8 cellular contexts compared by ENCODE assay signal in the genomic region with DNA sequence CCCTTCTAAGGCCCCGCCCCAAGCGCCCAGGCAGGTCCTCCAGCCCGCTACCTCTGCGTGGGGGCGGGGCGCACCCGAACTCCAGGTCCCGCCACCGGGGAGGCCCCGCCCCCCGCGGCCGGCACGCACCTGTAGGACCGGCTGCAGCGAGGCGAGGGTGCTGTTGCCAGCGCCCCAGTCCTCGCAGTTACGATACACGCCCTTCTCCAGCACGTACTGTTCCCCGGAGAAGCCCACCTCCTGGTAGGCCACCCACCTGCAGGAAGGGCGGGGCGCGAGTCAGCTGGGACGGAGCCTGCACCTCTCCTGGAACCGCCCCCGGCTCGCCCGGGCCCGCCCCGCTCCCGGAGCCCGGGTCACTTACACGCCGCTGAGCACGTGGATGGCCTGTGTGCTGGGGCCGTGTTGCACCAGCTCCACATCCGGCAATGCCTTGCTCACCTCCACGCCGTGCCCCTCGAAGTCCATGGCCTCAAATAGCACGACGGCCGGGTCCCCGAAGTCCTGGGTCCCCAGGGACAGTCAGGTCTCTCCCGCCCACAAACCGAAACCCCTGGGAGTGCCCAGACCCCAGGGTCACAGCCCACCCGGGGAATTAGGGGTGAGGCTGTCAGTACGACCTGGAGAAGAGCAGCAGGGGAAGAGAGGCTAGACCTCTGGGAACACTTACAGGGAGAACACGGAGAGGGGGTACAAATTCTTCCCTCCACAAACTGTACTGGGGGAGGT. TPM values are rescaled to one million over a fixed set of nuclear protein-coding genes. Genes with fewer than 3 reads are reported as not detected.
DNase-seq lines count a peak whose midpoint lies in the region; ATAC-seq and TF ChIP-seq lines count a peak whose summit lies in the region.

No MANE protein-coding gene starts in this region.

- peak overlapping the region in 1 of 2 donors; percentile 18 for H3K9ac ChIP-seq in duodenal mucosa (ENCODE audit: low read depth in 1 of 2, low read length in 2 of 2)

- ATAC-seq in mucosa of descending colon = peak; percentile 99

- TF ChIP-seq CTCF in HFF-Myc (IDR thresholded peaks at IDR 0.05; ENCODE audit: low read depth, low read length, missing control alignments) = no peak
- no peak for TF ChIP-seq CTCF in mucosa of descending colon (IDR thresholded peaks at IDR 0.05)

- H3K27me3 ChIP-seq in duodenal mucosa (ENCODE audit: control insufficient read depth in 1 of 2, insufficient read depth in 2 of 2, low read length in 2 of 2) = no peaks in the 10 kb centered on the region

- DNase-seq in COLO668 (lab: John Stamatoyannopoulos, UW; ENCODE audit: unreplicated experiment) (peak; percentile 98), HFF-Myc (ENCODE audit: extremely low read depth, low read depth) (no peak), NCI-H2171 (lab: John Stamatoyannopoulos, UW) (peak; percentile 87), mucosa of descending colon (peak; percentile 95 to 97 (median 97)), Kasumi-1 (lab: John Stamatoyannopoulos, UW) (no peak)
- DNase-seq in activated CD4-positive, alpha-beta T cell treated with anti-CD3 and anti-CD28 coated beads, Interleukin-2, amount 50 U/mL, for 24 hours (ENCODE audit: low read depth in 1 of 2, low spot score in 1 of 2) = peak; percentile 63 to 67
- DNase-seq in stimulated activated CD8-positive, alpha-beta memory T cell treated with anti-CD3 and anti-CD28 coated beads, Interleukin-4, amount 100 ng/mL, for 4 hours (ENCODE audit: low read depth in 2 of 2, low spot score in 1 of 2) = peak; percentile 74 to 82

- H3K36me3 ChIP-seq in duodenal mucosa (ENCODE audit: control insufficient read depth in 1 of 2, insufficient read depth in 2 of 2, low read length in 2 of 2) (peaks cover 0 to 3% of the 10 kb centered on the region in 2 donors), mucosa of descending colon (ENCODE audit: low read depth) (no peaks in the 10 kb centered on the region)

- H3K4me3 ChIP-seq in HFF-Myc (replicated peaks; ENCODE audit: low read depth, low read length) = peak overlapping the region; percentile 40
- H3K4me3 ChIP-seq in duodenal mucosa (ENCODE audit: low read depth in 1 of 2, low read length in 2 of 2) = peak overlapping the region; percentile 78 to 87
- no peak overlapping the region for H3K4me3 ChIP-seq in mucosa of descending colon

- intact Hi-C loops in mucosa of descending colon (cut with DNase I, micrococcal nuclease) = no loop called here

- H3K9me3 ChIP-seq in duodenal mucosa (ENCODE audit: control insufficient read depth in 1 of 2, low read length in 2 of 2) = no peaks in the 10 kb centered on the region
- H3K9me3 ChIP-seq in mucosa of descending colon = no peaks in the 10 kb centered on the region

- no peak overlapping the region for H3K27ac ChIP-seq in duodenal mucosa (ENCODE audit: low read depth, low read length)

- H3K4me1 ChIP-seq in duodenal mucosa (ENCODE audit: control insufficient read depth in 1 of 2, insufficient read depth in 2 of 2, low read length in 2 of 2) = peaks cover 6 to 10% of the 10 kb centered on the region in 2 donors
- peaks cover 4% of the 10 kb centered on the region for H3K4me1 ChIP-seq in mucosa of descending colon (ENCODE audit: low read depth)

RNA-seq across cellular contexts. Expression of a gene that starts 17.3 kb away (rescaled TPM):
- 10 to 100 TPM; 19.4 to 27.7 (median 19.6) TPM for total RNA-seq in mucosa of descending colon

RNA-seq across cellular contexts. Expression of a gene that starts 18.9 kb away (rescaled TPM):
- total RNA-seq in mucosa of descending colon = 10 to 100 TPM in 2 of 3 donors, 1 to 10 TPM in 1; 6.9 to 17.8 (median 13.1) TPM

RNA-seq across cellular contexts. Expression of a gene that starts 30.2 kb away (rescaled TPM):
- 10 to 100 TPM; 12.9 to 17.9 (median 16.4) TPM for total RNA-seq in mucosa of descending colon

RNA-seq across cellular contexts. Expression of a gene that starts 35.9 kb away (rescaled TPM):
- 1 to 10 TPM in 1 of 3 donors, under 1 TPM in 1, not detected in 1; 0.19 to 1.0 TPM for total RNA-seq in mucosa of descending colon

RNA-seq across cellular contexts. Expression of a gene that starts 56.8 kb away (rescaled TPM):
- total RNA-seq in mucosa of descending colon = 100 to 1,000 TPM; 156 to 422 (median 385) TPM

Comparison
In these comparisons a context has a peak if more than half of its experiments do, and no peak if none do; other contexts are left out.
1. DNase-seq: peak in COLO668 (single experiment), NCI-H2171 (single experiment), activated CD4-positive, alpha-beta T cell treated with anti-CD3 and anti-CD28 coated beads, Interleukin-2, amount 50 U/mL, for 24 hours (2 of 2), mucosa of descending colon (3 of 3) and stimulated activated CD8-positive, alpha-beta memory T cell treated with anti-CD3 and anti-CD28 coated beads, Interleukin-4, amount 100 ng/mL, for 4 hours (2 of 2); none in HFF-Myc (single experiment) and Kasumi-1 (0 of 2).